Comparison of ENCODE assay signal across 1 cellular context in the genomic region with DNA sequence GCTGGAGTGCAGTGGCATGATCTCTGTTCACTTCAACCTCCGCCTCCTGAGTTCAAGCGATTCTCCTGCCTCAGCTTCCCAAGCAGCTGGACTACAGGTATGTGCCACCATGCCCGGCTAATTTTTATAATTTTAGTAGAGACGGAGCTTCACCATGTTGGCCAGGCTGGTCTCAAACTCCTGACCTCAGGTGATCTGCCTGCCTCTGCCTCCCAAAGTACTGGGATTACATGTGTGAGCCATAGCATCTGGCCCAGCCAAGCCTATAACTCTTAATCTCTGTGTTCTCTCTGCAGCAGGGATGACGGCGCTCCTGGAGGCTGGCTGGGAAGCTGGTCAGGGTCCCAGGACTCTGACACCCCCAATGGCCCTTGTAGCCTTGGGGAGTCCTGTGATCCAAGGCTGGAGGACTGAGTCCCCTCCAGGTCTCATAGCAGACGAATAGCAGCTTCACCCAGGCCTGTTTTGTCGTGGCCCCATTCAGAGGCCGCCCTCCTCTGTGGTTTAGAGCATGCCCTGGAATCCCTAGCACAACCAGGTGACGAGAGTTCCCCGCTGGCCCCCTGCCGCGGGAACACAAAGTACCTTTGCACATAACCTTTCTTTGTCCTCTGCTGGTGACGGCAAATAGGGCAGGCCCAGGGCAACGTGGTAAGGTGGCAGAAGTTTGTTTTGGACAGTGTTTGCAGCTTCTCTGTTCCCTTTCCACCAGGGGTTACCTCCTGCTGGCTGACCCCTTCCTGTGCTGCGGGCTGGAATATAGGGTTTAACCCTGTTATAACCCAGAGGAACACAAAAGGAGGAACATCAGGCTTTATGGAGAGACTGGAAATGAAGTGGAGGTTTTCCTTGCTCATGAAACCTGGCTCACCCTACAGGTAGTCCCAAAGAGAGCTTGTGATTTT.
TF ChIP-seq lines count a peak whose summit lies in the region.

No MANE protein-coding gene starts in this region.

TF ChIP-seq in H1, 55 proteins besides CTCF, POLR2A, EP300 and RAD21 (continued from another document):
- TF ChIP-seq, protein P1, sequence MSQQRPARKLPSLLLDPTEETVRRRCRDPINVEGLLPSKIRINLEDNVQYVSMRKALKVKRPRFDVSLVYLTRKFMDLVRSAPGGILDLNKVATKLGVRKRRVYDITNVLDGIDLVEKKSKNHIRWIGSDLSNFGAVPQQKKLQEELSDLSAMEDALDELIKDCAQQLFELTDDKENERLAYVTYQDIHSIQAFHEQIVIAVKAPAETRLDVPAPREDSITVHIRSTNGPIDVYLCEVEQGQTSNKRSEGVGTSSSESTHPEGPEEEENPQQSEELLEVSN (IDR thresholded peaks at IDR 0.05) = no peak
- TF ChIP-seq BACH1 (IDR thresholded peaks at IDR 0.05; ENCODE audit: low read length) (no peak), EGR1 (IDR thresholded peaks at IDR 0.05; ENCODE audit: borderline replicate concordance, low read depth, low read length) (no peak), BCL11A (IDR thresholded peaks at IDR 0.05; ENCODE audit: low read depth in 2 of 2, low read length in 2 of 2) (no peak), EZH2 (IDR thresholded peaks at IDR 0.05; ENCODE audit: low read depth, low read length, severe bottlenecking) (no peak), JUND (IDR thresholded peaks at IDR 0.05; ENCODE audit: low read length) (no peak), TBP (IDR thresholded peaks at IDR 0.05; ENCODE audit: low read depth, low read length) (no peak), RNF2 (IDR thresholded peaks at IDR 0.05; ENCODE audit: borderline replicate concordance, low read depth, low read length, missing control alignments, poor library complexity, severe bottlenecking) (no peak), MAFK (IDR thresholded peaks at IDR 0.05; ENCODE audit: low read depth, low read length) (no peak), ZNF274 (IDR thresholded peaks at IDR 0.05; ENCODE audit: borderline replicate concordance, extremely low read depth, low read length) (no peak), CTBP2 (IDR thresholded peaks at IDR 0.05; ENCODE audit: borderline replicate concordance, insufficient read depth, insufficient read length, low read length) (no peak), SP4 (IDR thresholded peaks at IDR 0.05; ENCODE audit: low read length) (no peak), HDAC6 (IDR thresholded peaks at IDR 0.05; ENCODE audit: low read depth, low read length) (no peak), RFX5 (IDR thresholded peaks at IDR 0.05; ENCODE audit: borderline replicate concordance, low read depth, low read length) (no peak), CBX8 (IDR thresholded peaks at IDR 0.05; ENCODE audit: borderline replicate concordance, low read depth, low read length) (no peak), SIX5 (IDR thresholded peaks at IDR 0.05; ENCODE audit: low read depth, low read length) (no peak), PHF8 (conservative IDR thresholded peaks at IDR 0.05; ENCODE audit: low read depth, low read length) (no peak), SP2 (IDR thresholded peaks at IDR 0.05; ENCODE audit: low read length) (no peak), CHD1 (IDR thresholded peaks at IDR 0.05; ENCODE audit: low read depth, low read length) (no peak), GTF2F1 (IDR thresholded peaks at IDR 0.05; ENCODE audit: borderline replicate concordance, low read depth, low read length) (no peak), RBBP5 (IDR thresholded peaks at IDR 0.05; ENCODE audit: borderline replicate concordance, low read depth, low read length) (no peak; the same call in 1 of the 2 replicates), SIRT6 (IDR thresholded peaks at IDR 0.05; ENCODE audit: low read length) (no peak), SRF (IDR thresholded peaks at IDR 0.05; ENCODE audit: low read depth, low read length) (no peak), KDM5A (IDR thresholded peaks at IDR 0.05; ENCODE audit: low read length) (no peak), JUN (IDR thresholded peaks at IDR 0.05; ENCODE audit: low read depth, low read length) (no peak), POLR2AphosphoS5 (IDR thresholded peaks at IDR 0.05; ENCODE audit: low read depth, low read length) (no peak), KDM1A (IDR thresholded peaks at IDR 0.05; ENCODE audit: borderline replicate concordance, low read length) (peak; percentile 4; the same call in 1 of the 2 replicates), SIN3A (conservative IDR thresholded peaks at IDR 0.05 in 1 of 2, IDR thresholded peaks at IDR 0.05 in 1 of 2; ENCODE audit: low read depth in 1 of 2, low read length in 2 of 2) (no peak), CEBPB (IDR thresholded peaks at IDR 0.05; ENCODE audit: low read depth, low read length) (no peak), SAP30 (IDR thresholded peaks at IDR 0.05; ENCODE audit: insufficient read depth, insufficient replicate concordance, low read length) (no peak), KDM4A (IDR thresholded peaks at IDR 0.05; ENCODE audit: low read depth, low read length, severe bottlenecking) (no peak), CREB1 (IDR thresholded peaks at IDR 0.05) (peak; percentile 21; the same call in 1 of the 2 replicates), CHD2 (IDR thresholded peaks at IDR 0.05; ENCODE audit: low read length) (no peak), BRCA1 (IDR thresholded peaks at IDR 0.05; ENCODE audit: low read depth, low read length) (no peak), POU5F1 (IDR thresholded peaks at IDR 0.05; ENCODE audit: low read depth, low read length) (no peak), CBX5 (IDR thresholded peaks at IDR 0.05; ENCODE audit: low read depth, low read length) (no peak), GABPA (IDR thresholded peaks at IDR 0.05; ENCODE audit: borderline replicate concordance, insufficient read depth, low read length) (no peak), TAF1 (IDR thresholded peaks at IDR 0.05; ENCODE audit: low read depth, low read length) (0 out of 2 replicates have a peak, but pooled peaks have one; percentile 21), RXRA (IDR thresholded peaks at IDR 0.05; ENCODE audit: insufficient read depth, low read depth, low read length) (no peak), SUZ12 (IDR thresholded peaks at IDR 0.05; ENCODE audit: low read length) (no peak), HDAC2 (IDR thresholded peaks at IDR 0.05; ENCODE audit: borderline replicate concordance in 1 of 2, low read depth in 2 of 2, low read length in 2 of 2) (peak in 1 of 2 experiments; percentile 45; a peak in 1 of 4 replicates), YY1 (IDR thresholded peaks at IDR 0.05; ENCODE audit: low read depth, low read length) (0 out of 2 replicates have a peak, but pooled peaks have one; percentile 8), NANOG (IDR thresholded peaks at IDR 0.05; ENCODE audit: insufficient read depth, low read depth, low read length, poor library complexity, severe bottlenecking) (no peak), TAF7 (optimal IDR thresholded peaks at IDR 0.05; ENCODE audit: borderline replicate concordance, low read depth, low read length) (no peak), SP1 (IDR thresholded peaks at IDR 0.05; ENCODE audit: low read depth, low read length) (peak; percentile 53; the same call in 1 of the 2 replicates), FOSL1 (IDR thresholded peaks at IDR 0.05; ENCODE audit: insufficient read depth, low read depth, low read length) (no peak), TEAD4 (IDR thresholded peaks at IDR 0.05; ENCODE audit: low read depth, low read length) (peak; percentile 57; the same call in 1 of the 2 replicates), TCF12 (IDR thresholded peaks at IDR 0.05; ENCODE audit: low read depth, low read length) (0 out of 2 replicates have a peak, but pooled peaks have one; percentile 33), ASH2L (IDR thresholded peaks at IDR 0.05; ENCODE audit: low read length) (no peak)
- TF ChIP-seq, protein P2, sequence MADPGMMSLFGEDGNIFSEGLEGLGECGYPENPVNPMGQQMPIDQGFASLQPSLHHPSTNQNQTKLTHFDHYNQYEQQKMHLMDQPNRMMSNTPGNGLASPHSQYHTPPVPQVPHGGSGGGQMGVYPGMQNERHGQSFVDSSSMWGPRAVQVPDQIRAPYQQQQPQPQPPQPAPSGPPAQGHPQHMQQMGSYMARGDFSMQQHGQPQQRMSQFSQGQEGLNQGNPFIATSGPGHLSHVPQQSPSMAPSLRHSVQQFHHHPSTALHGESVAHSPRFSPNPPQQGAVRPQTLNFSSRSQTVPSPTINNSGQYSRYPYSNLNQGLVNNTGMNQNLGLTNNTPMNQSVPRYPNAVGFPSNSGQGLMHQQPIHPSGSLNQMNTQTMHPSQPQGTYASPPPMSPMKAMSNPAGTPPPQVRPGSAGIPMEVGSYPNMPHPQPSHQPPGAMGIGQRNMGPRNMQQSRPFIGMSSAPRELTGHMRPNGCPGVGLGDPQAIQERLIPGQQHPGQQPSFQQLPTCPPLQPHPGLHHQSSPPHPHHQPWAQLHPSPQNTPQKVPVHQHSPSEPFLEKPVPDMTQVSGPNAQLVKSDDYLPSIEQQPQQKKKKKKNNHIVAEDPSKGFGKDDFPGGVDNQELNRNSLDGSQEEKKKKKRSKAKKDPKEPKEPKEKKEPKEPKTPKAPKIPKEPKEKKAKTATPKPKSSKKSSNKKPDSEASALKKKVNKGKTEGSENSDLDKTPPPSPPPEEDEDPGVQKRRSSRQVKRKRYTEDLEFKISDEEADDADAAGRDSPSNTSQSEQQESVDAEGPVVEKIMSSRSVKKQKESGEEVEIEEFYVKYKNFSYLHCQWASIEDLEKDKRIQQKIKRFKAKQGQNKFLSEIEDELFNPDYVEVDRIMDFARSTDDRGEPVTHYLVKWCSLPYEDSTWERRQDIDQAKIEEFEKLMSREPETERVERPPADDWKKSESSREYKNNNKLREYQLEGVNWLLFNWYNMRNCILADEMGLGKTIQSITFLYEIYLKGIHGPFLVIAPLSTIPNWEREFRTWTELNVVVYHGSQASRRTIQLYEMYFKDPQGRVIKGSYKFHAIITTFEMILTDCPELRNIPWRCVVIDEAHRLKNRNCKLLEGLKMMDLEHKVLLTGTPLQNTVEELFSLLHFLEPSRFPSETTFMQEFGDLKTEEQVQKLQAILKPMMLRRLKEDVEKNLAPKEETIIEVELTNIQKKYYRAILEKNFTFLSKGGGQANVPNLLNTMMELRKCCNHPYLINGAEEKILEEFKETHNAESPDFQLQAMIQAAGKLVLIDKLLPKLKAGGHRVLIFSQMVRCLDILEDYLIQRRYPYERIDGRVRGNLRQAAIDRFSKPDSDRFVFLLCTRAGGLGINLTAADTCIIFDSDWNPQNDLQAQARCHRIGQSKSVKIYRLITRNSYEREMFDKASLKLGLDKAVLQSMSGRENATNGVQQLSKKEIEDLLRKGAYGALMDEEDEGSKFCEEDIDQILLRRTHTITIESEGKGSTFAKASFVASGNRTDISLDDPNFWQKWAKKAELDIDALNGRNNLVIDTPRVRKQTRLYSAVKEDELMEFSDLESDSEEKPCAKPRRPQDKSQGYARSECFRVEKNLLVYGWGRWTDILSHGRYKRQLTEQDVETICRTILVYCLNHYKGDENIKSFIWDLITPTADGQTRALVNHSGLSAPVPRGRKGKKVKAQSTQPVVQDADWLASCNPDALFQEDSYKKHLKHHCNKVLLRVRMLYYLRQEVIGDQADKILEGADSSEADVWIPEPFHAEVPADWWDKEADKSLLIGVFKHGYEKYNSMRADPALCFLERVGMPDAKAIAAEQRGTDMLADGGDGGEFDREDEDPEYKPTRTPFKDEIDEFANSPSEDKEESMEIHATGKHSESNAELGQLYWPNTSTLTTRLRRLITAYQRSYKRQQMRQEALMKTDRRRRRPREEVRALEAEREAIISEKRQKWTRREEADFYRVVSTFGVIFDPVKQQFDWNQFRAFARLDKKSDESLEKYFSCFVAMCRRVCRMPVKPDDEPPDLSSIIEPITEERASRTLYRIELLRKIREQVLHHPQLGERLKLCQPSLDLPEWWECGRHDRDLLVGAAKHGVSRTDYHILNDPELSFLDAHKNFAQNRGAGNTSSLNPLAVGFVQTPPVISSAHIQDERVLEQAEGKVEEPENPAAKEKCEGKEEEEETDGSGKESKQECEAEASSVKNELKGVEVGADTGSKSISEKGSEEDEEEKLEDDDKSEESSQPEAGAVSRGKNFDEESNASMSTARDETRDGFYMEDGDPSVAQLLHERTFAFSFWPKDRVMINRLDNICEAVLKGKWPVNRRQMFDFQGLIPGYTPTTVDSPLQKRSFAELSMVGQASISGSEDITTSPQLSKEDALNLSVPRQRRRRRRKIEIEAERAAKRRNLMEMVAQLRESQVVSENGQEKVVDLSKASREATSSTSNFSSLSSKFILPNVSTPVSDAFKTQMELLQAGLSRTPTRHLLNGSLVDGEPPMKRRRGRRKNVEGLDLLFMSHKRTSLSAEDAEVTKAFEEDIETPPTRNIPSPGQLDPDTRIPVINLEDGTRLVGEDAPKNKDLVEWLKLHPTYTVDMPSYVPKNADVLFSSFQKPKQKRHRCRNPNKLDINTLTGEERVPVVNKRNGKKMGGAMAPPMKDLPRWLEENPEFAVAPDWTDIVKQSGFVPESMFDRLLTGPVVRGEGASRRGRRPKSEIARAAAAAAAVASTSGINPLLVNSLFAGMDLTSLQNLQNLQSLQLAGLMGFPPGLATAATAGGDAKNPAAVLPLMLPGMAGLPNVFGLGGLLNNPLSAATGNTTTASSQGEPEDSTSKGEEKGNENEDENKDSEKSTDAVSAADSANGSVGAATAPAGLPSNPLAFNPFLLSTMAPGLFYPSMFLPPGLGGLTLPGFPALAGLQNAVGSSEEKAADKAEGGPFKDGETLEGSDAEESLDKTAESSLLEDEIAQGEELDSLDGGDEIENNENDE (IDR thresholded peaks at IDR 0.05; ENCODE audit: insufficient replicate concordance, low read length) = no peak
- TF ChIP-seq, protein P3, sequence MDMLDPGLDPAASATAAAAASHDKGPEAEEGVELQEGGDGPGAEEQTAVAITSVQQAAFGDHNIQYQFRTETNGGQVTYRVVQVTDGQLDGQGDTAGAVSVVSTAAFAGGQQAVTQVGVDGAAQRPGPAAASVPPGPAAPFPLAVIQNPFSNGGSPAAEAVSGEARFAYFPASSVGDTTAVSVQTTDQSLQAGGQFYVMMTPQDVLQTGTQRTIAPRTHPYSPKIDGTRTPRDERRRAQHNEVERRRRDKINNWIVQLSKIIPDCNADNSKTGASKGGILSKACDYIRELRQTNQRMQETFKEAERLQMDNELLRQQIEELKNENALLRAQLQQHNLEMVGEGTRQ (IDR thresholded peaks at IDR 0.05; ENCODE audit: low read length) = no peak
- TF ChIP-seq, protein P4, sequence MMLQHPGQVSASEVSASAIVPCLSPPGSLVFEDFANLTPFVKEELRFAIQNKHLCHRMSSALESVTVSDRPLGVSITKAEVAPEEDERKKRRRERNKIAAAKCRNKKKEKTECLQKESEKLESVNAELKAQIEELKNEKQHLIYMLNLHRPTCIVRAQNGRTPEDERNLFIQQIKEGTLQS (IDR thresholded peaks at IDR 0.05; ENCODE audit: insufficient read depth, low read depth, low read length) = no peak
- TF ChIP-seq, protein P5, sequence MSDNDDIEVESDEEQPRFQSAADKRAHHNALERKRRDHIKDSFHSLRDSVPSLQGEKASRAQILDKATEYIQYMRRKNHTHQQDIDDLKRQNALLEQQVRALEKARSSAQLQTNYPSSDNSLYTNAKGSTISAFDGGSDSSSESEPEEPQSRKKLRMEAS (IDR thresholded peaks at IDR 0.05) = peak; percentile 60; the same call in 1 of the 2 replicates
- TF ChIP-seq, protein P6, sequence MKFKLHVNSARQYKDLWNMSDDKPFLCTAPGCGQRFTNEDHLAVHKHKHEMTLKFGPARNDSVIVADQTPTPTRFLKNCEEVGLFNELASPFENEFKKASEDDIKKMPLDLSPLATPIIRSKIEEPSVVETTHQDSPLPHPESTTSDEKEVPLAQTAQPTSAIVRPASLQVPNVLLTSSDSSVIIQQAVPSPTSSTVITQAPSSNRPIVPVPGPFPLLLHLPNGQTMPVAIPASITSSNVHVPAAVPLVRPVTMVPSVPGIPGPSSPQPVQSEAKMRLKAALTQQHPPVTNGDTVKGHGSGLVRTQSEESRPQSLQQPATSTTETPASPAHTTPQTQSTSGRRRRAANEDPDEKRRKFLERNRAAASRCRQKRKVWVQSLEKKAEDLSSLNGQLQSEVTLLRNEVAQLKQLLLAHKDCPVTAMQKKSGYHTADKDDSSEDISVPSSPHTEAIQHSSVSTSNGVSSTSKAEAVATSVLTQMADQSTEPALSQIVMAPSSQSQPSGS (IDR thresholded peaks at IDR 0.05; ENCODE audit: low read length) = no peak
